8 cellular contexts compared by ENCODE assay signal in genomic region chr6:133953634-133954415, GRCh38. TPM values are rescaled to one million over a fixed set of nuclear protein-coding genes. Genes with fewer than 3 reads are reported as not detected.
DNase-seq lines count a peak whose midpoint lies in the region; ATAC-seq and TF ChIP-seq lines count a peak whose summit lies in the region.

No MANE protein-coding gene starts in this region.

- 8 to 10% methylated on average over 23 of the region's 23 CpGs for WGBS in lung, 2 donors

- peaks cover 56% of the 10 kb centered on the region for H3K79me2 ChIP-seq in ACC112 (ENCODE audit: control insufficient read depth, insufficient read depth, low read length, unreplicated experiment)

- intact Hi-C loops in vagina (cut with DNase I) = no loop called here

- TF ChIP-seq CTCF in astrocyte of the cerebellum (IDR thresholded peaks at IDR 0.05; ENCODE audit: low read depth, low read length, missing control alignments) = no peak
- TF ChIP-seq CTCF in lung (IDR thresholded peaks at IDR 0.05; ENCODE audit: control extremely low read depth, extremely low read depth) = no peak
- TF ChIP-seq CTCF in vagina (IDR thresholded peaks at IDR 0.05) = no peak

- peak overlapping the region; percentile 88 for H2AFZ ChIP-seq in ACC112 (ENCODE audit: low read length, unreplicated experiment)

- H3K36me3 ChIP-seq in ACC112 (ENCODE audit: insufficient read depth, low read length) (no peaks in the 10 kb centered on the region), lung (ENCODE audit: control insufficient read depth in 2 of 2, insufficient read depth in 2 of 2, low read length in 2 of 2) (no peaks in the 10 kb centered on the region), vagina (no peaks in the 10 kb centered on the region)

- ATAC-seq in lung (ENCODE audit: insufficient read depth, low FRiP score) = no peak

- in situ Hi-C loops in astrocyte of the cerebellum (cut with HindIII; ENCODE audit: low sequenced_read_pairs) (no loop called here), ACHN (cut with HindIII; ENCODE audit: low pct_ligation_motif_present, low pct_unique_long_range_greater_than_20kb, low sequenced_read_pairs) (no loop called here)

- H3K4me1 ChIP-seq in ACC112 (ENCODE audit: control insufficient read depth, insufficient read depth, low read length, unreplicated experiment) = peaks cover 22% of the 10 kb centered on the region
- peaks cover 3 to 14% of the 10 kb centered on the region in 2 donors for H3K4me1 ChIP-seq in lung (ENCODE audit: control insufficient read depth in 2 of 2, insufficient read depth in 2 of 2, low read length in 2 of 2)
- H3K4me1 ChIP-seq in vagina = peaks cover 45% of the 10 kb centered on the region

- no peaks in the 10 kb centered on the region for H3K9me3 ChIP-seq in lung (ENCODE audit: control insufficient read depth in 2 of 2, insufficient read depth in 1 of 2, low read length in 1 of 2)
- no peaks in the 10 kb centered on the region for H3K9me3 ChIP-seq in vagina

- no peak for TF ChIP-seq POLR2A in vagina (IDR thresholded peaks at IDR 0.05)

- peak overlapping the region; percentile 34; the same call in 1 of the 2 replicates for H3K27ac ChIP-seq in ACC112 (ENCODE audit: low read depth, low read length)
- H3K27ac ChIP-seq in lung (ENCODE audit: low read depth in 1 of 2, low read length in 1 of 2) = peak overlapping the region; percentile 66 to 83
- H3K27ac ChIP-seq in vagina = peak overlapping the region; percentile 98

- H3K4me3 ChIP-seq in ACC112 (ENCODE audit: low read depth, low read length) (peak overlapping the region; percentile 85), astrocyte of the cerebellum (ENCODE audit: low read depth, low read length) (peak overlapping the region; percentile 60), lung (peak overlapping the region; percentile 64), vagina (peak overlapping the region; percentile 66 to 95)

- H3K27me3 ChIP-seq in ACC112 (ENCODE audit: insufficient read depth, low read length) = no peaks in the 10 kb centered on the region
- no peaks in the 10 kb centered on the region for H3K27me3 ChIP-seq in lung (ENCODE audit: control insufficient read depth, insufficient read depth)
- H3K27me3 ChIP-seq in vagina = no peaks in the 10 kb centered on the region

- DNase-seq in HPDE6-E6E7 (ENCODE audit: extremely low spot score) (peak; percentile 9), astrocyte of the cerebellum (ENCODE audit: low read depth) (no peak), lung (ENCODE audit: low spot score) (no peak), vagina (ENCODE audit: extremely low spot score in 2 of 2) (no peak), SKM-1 (lab: John Stamatoyannopoulos, UW; ENCODE audit: unreplicated experiment) (no peak), ACHN (no peak), superior temporal gyrus (ENCODE audit: extremely low spot score) (no peak)

RNA-seq across cellular contexts. Expression of gene TBPL1, which starts 0.8 kb away (rescaled TPM):
- total RNA-seq in lung (10 to 100 TPM; 20.4 to 31.3 TPM), vagina (17.7 TPM)
- 10 to 100 TPM; 20.8 to 25.2 TPM for polyA plus RNA-seq in lung

Comparison
In these comparisons a context has a peak if more than half of its experiments do, and no peak if none do; other contexts are left out.
1. H3K27ac ChIP-seq: peak in every context shown above with its lines; median percentile 98 in vagina; 74 in lung; 34 in ACC112.